10 cellular contexts compared by ENCODE assay signal in the genomic region with DNA sequence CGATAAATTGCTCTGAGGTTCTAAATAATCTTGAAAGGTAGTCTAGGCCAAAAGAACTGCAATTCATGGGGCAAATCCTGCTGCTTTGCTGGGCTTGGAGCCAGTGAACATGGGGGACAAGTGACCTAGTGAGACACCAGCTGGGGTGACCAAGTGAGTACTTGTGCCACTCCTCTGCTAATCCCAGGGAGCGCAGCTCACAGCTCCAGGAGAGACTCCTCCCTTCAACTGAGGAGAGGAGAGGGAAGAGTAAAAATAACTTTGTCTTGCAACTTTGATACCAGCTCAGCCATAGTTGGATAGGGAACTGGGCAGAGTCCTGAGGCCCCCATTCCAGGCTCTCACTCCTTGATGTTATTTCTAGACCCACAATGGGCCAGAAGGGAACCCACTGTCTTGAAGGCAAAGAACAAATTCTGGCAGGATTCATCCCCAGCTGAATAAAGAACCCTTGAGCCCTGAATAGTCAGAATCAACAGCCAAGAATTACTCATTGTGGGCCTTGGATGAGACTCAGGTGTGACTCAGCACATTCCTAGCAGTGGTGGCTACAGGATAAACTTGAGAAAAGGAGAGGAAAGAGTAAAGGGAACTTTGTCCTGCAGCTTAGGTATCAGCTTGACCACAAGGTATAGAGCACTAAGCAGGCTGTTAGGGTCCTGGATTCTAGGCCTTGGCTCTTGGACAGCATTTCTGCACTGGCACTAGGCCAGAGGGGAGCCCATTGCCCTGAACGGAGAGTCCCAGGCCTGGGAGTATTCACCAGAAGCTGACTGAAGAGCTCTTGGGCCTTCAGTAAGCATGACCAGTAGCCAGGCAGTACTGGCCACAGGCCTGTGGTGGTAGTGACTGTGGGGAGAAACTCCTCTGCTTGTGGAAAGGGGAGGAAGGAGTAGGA.
DNase-seq lines count a peak whose midpoint lies in the region; ATAC-seq, FAIRE-seq and TF ChIP-seq lines count a peak whose summit lies in the region.
"Had no signal": no experiment of that assay in that cellular context is flagged by ENCODE, and none has a peak within 500 bp of the region (broad histone marks: within the 10 kb centered on the region; RNA-seq: fewer than 3 reads in every experiment).

No MANE protein-coding gene starts in this region.

- H3K27ac ChIP-seq in RWPE2 (ENCODE audit: poor library complexity, severe bottlenecking) (peak overlapping the region; percentile 50), heart left ventricle (no peak overlapping the region)

- TF ChIP-seq POLR2A in H54 (IDR thresholded peaks at IDR 0.05; ENCODE audit: low read depth, low read length) (no peak), heart left ventricle (IDR thresholded peaks at IDR 0.05) (no peak), GM12891 (IDR thresholded peaks at IDR 0.05; ENCODE audit: low read depth, low read length) (no peak)

- H3K9me3 ChIP-seq in RWPE2 (ENCODE audit: severe bottlenecking) (no peaks in the 10 kb centered on the region), heart left ventricle (peaks cover 0 to 33% (median 12%) of the 10 kb centered on the region in 12 donors)

- H3K36me3 ChIP-seq in RWPE2 (ENCODE audit: low read depth), result no peaks in the 10 kb centered on the region
- H3K36me3 ChIP-seq in heart left ventricle, result no peaks in the 10 kb centered on the region

- FAIRE-seq in H54 (lab: Jason Lieb, UNC) (peak; percentile 98), GM12891 (lab: Jason Lieb, UNC) (no peak)

- DNase-seq in H54 (ENCODE audit: insufficient read length, low spot score) (peak; percentile 44), RWPE2 (ENCODE audit: low spot score) (peak; percentile 56), fibroblast of pulmonary artery (ENCODE audit: low read depth) (peak; percentile 85), stromal cell of bone marrow (ENCODE audit: low read depth) (peak; percentile 80), heart left ventricle (no peak), Kasumi-1 (lab: John Stamatoyannopoulos, UW) (no peak), GM12891 (ENCODE audit: insufficient read length, low spot score) (no peak)
- DNase-seq: activated CD8-positive, alpha-beta memory T cell treated with anti-CD3 and anti-CD28 coated beads, Interleukin-2, amount 50 U/mL, for 48 hours; central memory CD4-positive, alpha-beta T cell; head of caudate nucleus had no signal

- H3K4me3 ChIP-seq in RWPE2 (ENCODE audit: severe bottlenecking) (no peak overlapping the region), fibroblast of pulmonary artery (replicated peaks; ENCODE audit: low read depth, low read length) (no peak overlapping the region), heart left ventricle (no peak overlapping the region)

- H3K27me3 ChIP-seq in RWPE2 (ENCODE audit: insufficient read depth, poor library complexity, severe bottlenecking) (no peaks in the 10 kb centered on the region), heart left ventricle (no peaks in the 10 kb centered on the region)

- peaks cover 7% of the 10 kb centered on the region for H3K4me1 ChIP-seq in RWPE2 (ENCODE audit: insufficient read depth, poor library complexity, severe bottlenecking)
- H3K4me1 ChIP-seq in heart left ventricle, result no peaks in the 10 kb centered on the region

- intact Hi-C loops in heart left ventricle (cut with DNase I), result no loop called here

- ATAC-seq in RWPE2 (ENCODE audit: low read depth), result peak; percentile 99
- no peak for ATAC-seq in heart left ventricle

- TF ChIP-seq CTCF in RWPE2 (IDR thresholded peaks at IDR 0.05; ENCODE audit: poor library complexity, severe bottlenecking) (no peak), fibroblast of pulmonary artery (IDR thresholded peaks at IDR 0.05; ENCODE audit: low read length, missing control alignments) (no peak), heart left ventricle (IDR thresholded peaks at IDR 0.05) (no peak)

- 83 to 86% (median 85%) methylated on average over 2 to 3 of the region's 3 CpGs for WGBS in heart left ventricle, 4 donors

TF ChIP-seq in GM12891, 5 proteins besides CTCF, POLR2A, EP300 and RAD21:
- TF ChIP-seq TAF1 (IDR thresholded peaks at IDR 0.05; ENCODE audit: low read depth, low read length) (no peak), POU2F2 (IDR thresholded peaks at IDR 0.05; ENCODE audit: low read depth, low read length) (no peak), POLR2AphosphoS5 (IDR thresholded peaks at IDR 0.05; ENCODE audit: low read depth, low read length) (no peak), SPI1 (IDR thresholded peaks at IDR 0.05; ENCODE audit: low read depth, low read length) (no peak), PAX5 (IDR thresholded peaks at IDR 0.05; ENCODE audit: insufficient read depth, low read length, severe bottlenecking) (no peak)

Comparison
In these comparisons a context has a peak if more than half of its experiments do, and no peak if none do; other contexts are left out.
1. DNase-seq: peak in H54 (single experiment), RWPE2 (single experiment), fibroblast of pulmonary artery (single experiment) and stromal cell of bone marrow (single experiment); none in heart left ventricle (0 of 5), Kasumi-1 (0 of 2) and GM12891 (single experiment).